Comparison of ENCODE assay signal across 8 cellular contexts in genomic region chrX:132022863-132023116, GRCh38. TPM values are rescaled to one million over a fixed set of nuclear protein-coding genes. Genes with fewer than 3 reads are reported as not detected.
A peak's percentile ranks its signal among the peaks of the same experiment; 100 is the strongest.
DNase-seq lines count a peak whose midpoint lies in the region; ATAC-seq and TF ChIP-seq lines count a peak whose summit lies in the region.

No MANE protein-coding gene starts in this region.

- peaks cover 5% of the 10 kb centered on the region; the same call in 1 of the 2 replicates for H3K9me3 ChIP-seq in BLaER1
- no peaks in the 10 kb centered on the region for H3K9me3 ChIP-seq in breast epithelium
- no peaks in the 10 kb centered on the region for H3K9me3 ChIP-seq in muscle layer of duodenum (ENCODE audit: control insufficient read depth in 1 of 2, low read length in 2 of 2)

- peaks cover 23% of the 10 kb centered on the region for H3K4me1 ChIP-seq in BLaER1
- no peaks in the 10 kb centered on the region for H3K4me1 ChIP-seq in breast epithelium
- peaks cover 0 to 3% of the 10 kb centered on the region in 2 donors for H3K4me1 ChIP-seq in muscle layer of duodenum (ENCODE audit: control insufficient read depth in 1 of 2, insufficient read depth in 2 of 2, low read length in 2 of 2)

- peak overlapping the region; percentile 77 for H3K4me2 ChIP-seq in BLaER1

- peak overlapping the region; percentile 87 for H3K9ac ChIP-seq in BLaER1

- no peak for TF ChIP-seq CTCF in breast epithelium (IDR thresholded peaks at IDR 0.05)

- peak overlapping the region; percentile 91 for H3K27ac ChIP-seq in BLaER1
- peak overlapping the region; percentile 74 to 85 for H3K27ac ChIP-seq in breast epithelium
- no peak overlapping the region for H3K27ac ChIP-seq in muscle layer of duodenum (ENCODE audit: low read length)

- H3K36me3 ChIP-seq in BLaER1, result no peaks in the 10 kb centered on the region
- H3K36me3 ChIP-seq in breast epithelium, result no peaks in the 10 kb centered on the region
- H3K36me3 ChIP-seq in muscle layer of duodenum (ENCODE audit: control insufficient read depth in 1 of 2, insufficient read depth in 2 of 2, low read length in 2 of 2), result no peaks in the 10 kb centered on the region

- ATAC-seq in GM19397 (IDR thresholded peaks at IDR 0.05; ENCODE audit: unreplicated experiment), result peak; percentile 24
- peak; percentile 27 for ATAC-seq in HG03439 (IDR thresholded peaks at IDR 0.05; ENCODE audit: unreplicated experiment)

- peaks cover 30% of the 10 kb centered on the region for H4K20me1 ChIP-seq in BLaER1

- H3K4me3 ChIP-seq in BLaER1, result peak overlapping the region; percentile 87
- H3K4me3 ChIP-seq in breast epithelium, result peak overlapping the region; percentile 56 to 81 (median 64)
- H3K4me3 ChIP-seq in muscle layer of duodenum (ENCODE audit: low read depth in 1 of 2, low read length in 2 of 2), result peak overlapping the region; percentile 56 to 81

- intact Hi-C loops in breast epithelium (cut with DNase I; ENCODE audit: low total_unique reads), result no loop called here

- DNase-seq in breast epithelium (ENCODE audit: low spot score in 2 of 2) (no peak), NCI-H345 treated with DMSO at 0.1 percent for 48 hours (lab: John Stamatoyannopoulos, UW; ENCODE audit: unreplicated experiment) (no peak), iPS-NIHi11 (ENCODE audit: low spot score) (no peak), DMS53 treated with DMSO at 0.1 percent for 48 hours (lab: John Stamatoyannopoulos, UW; ENCODE audit: unreplicated experiment) (no peak)

- peaks cover 92% of the 10 kb centered on the region for H3K27me3 ChIP-seq in BLaER1
- peaks cover 0 to 27% of the 10 kb centered on the region in 2 donors for H3K27me3 ChIP-seq in breast epithelium
- H3K27me3 ChIP-seq in muscle layer of duodenum (ENCODE audit: low read depth, low read length), result no peaks in the 10 kb centered on the region

- TF ChIP-seq POLR2A in breast epithelium (IDR thresholded peaks at IDR 0.05), result no peak

RNA-seq across cellular contexts. Expression of gene STK26, which starts 0.3 kb away (rescaled TPM):
- 10 to 100 TPM; 12.8 to 19.2 (median 15.0) TPM for total RNA-seq in breast epithelium
